ENCODE assay signal across 19 cellular contexts in the genomic region with DNA sequence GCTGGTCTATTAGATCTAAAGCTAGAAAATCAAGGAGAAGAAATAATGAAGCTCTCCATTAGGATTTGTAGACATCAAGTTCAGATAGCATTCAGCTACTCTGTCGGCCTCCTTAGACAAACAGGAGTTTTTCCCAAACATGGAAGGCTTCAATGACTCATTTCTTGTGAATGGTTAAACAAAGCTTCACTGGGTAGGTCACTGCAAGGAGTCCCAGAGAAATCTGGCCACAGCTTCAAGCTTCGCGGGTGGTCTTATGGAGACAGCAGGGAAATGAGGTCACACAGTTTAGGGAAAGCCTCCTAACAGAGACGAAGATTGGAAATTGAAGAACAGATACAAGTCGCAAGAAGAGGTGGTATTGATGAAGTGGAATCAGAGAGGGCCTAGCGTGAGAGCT. TPM values are rescaled to one million over a fixed set of nuclear protein-coding genes. Genes with fewer than 3 reads are reported as not detected.
DNase-seq lines count a peak whose midpoint lies in the region; ATAC-seq and TF ChIP-seq lines count a peak whose summit lies in the region.
"Had no signal": no experiment of that assay in that cellular context is flagged by ENCODE, and none has a peak within 500 bp of the region (broad histone marks: within the 10 kb centered on the region; RNA-seq: fewer than 3 reads in every experiment).

No MANE protein-coding gene starts in this region.

- peak overlapping the region; percentile 83 for H3K27ac ChIP-seq in SJSA1
- no peak overlapping the region for H3K27ac ChIP-seq in neural progenitor cell
- H3K27ac ChIP-seq in CD8-positive, alpha-beta memory T cell (ENCODE audit: low read depth, low read length) = no peak overlapping the region
- H3K27ac ChIP-seq: adrenal gland had no signal

- H3K27me3 ChIP-seq in SJSA1 (replicated peaks) = no peaks in the 10 kb centered on the region
- no peaks in the 10 kb centered on the region for H3K27me3 ChIP-seq in neuron (ENCODE audit: insufficient read depth, low read length)
- no peaks in the 10 kb centered on the region for H3K27me3 ChIP-seq in neural progenitor cell
- no peaks in the 10 kb centered on the region for H3K27me3 ChIP-seq in CD8-positive, alpha-beta memory T cell (ENCODE audit: insufficient read depth, low read length, poor library complexity, severe bottlenecking)
- H3K27me3 ChIP-seq: adrenal gland had no signal

- no peak overlapping the region for H3K4me2 ChIP-seq in neural progenitor cell

- H3K4me1 Mint-ChIP-seq in neural progenitor cell = no peaks in the 10 kb centered on the region
- H3K4me1 Mint-ChIP-seq in CD8-positive, alpha-beta memory T cell = no peaks in the 10 kb centered on the region

- no peak for ATAC-seq in GM21576 (IDR thresholded peaks at IDR 0.05; ENCODE audit: unreplicated experiment)
- ATAC-seq: right cardiac atrium had no signal

- POLR2A ChIA-PET in CD8-positive, alpha-beta memory T cell (lab: Charles Lee) = no interaction called here

- CTCF ChIA-PET in CD8-positive, alpha-beta memory T cell (lab: Charles Lee) = no interaction called here

- H3K4me1 ChIP-seq in SJSA1 (replicated peaks) (peaks cover 57% of the 10 kb centered on the region), neuron (ENCODE audit: insufficient read depth, low read length) (peaks cover 3% of the 10 kb centered on the region), neural progenitor cell (no peaks in the 10 kb centered on the region)
- H3K4me1 ChIP-seq in CD8-positive, alpha-beta memory T cell (ENCODE audit: insufficient read depth, low read length) = no peaks in the 10 kb centered on the region
- H3K4me1 ChIP-seq: adrenal gland had no signal

- TF ChIP-seq CTCF in neural progenitor cell (IDR thresholded peaks at IDR 0.05) = no peak

- H4K20me1 ChIP-seq in neural progenitor cell (ENCODE audit: low read depth) = no peaks in the 10 kb centered on the region

- no peak overlapping the region for H3K27ac Mint-ChIP-seq in neural progenitor cell
- no peak overlapping the region for H3K27ac Mint-ChIP-seq in CD8-positive, alpha-beta memory T cell

- H3K79me2 ChIP-seq in neural progenitor cell (ENCODE audit: low read depth) = no peaks in the 10 kb centered on the region

- H2AFZ ChIP-seq in neuron (ENCODE audit: low read depth, low read length) = peak overlapping the region; percentile 80
- H2AFZ ChIP-seq in neural progenitor cell (replicated peaks) = no peak overlapping the region

- H3F3A ChIP-seq in neural progenitor cell (ENCODE audit: low read depth) = no peaks in the 10 kb centered on the region

- H3K9me3 ChIP-seq in SJSA1 (replicated peaks) (no peaks in the 10 kb centered on the region), neuron (ENCODE audit: low read length) (no peaks in the 10 kb centered on the region), neural progenitor cell (ENCODE audit: low read depth) (no peaks in the 10 kb centered on the region)
- no peaks in the 10 kb centered on the region for H3K9me3 ChIP-seq in CD8-positive, alpha-beta memory T cell (ENCODE audit: low read length)
- H3K9me3 ChIP-seq: adrenal gland had no signal

- no peaks in the 10 kb centered on the region for H3K36me3 Mint-ChIP-seq in neural progenitor cell
- H3K36me3 Mint-ChIP-seq in CD8-positive, alpha-beta memory T cell = no peaks in the 10 kb centered on the region

- H3K9ac ChIP-seq in neural progenitor cell = no peak overlapping the region

- peaks cover 4% of the 10 kb centered on the region for H3K27me3 Mint-ChIP-seq in neural progenitor cell (ENCODE audit: insufficient read depth, low read depth)
- peaks cover 4 to 5% of the 10 kb centered on the region in 2 donors for H3K27me3 Mint-ChIP-seq in CD8-positive, alpha-beta memory T cell

- H3K9me3 Mint-ChIP-seq in neural progenitor cell = peaks cover 3% of the 10 kb centered on the region
- peaks cover 0 to 2% (median 0%) of the 10 kb centered on the region in 5 donors for H3K9me3 Mint-ChIP-seq in CD8-positive, alpha-beta memory T cell

- peak; percentile 22 for DNase-seq in EH (ENCODE audit: low read depth)
- peak; percentile 93 to 96 for DNase-seq in SJSA1 (ENCODE audit: low read depth in 1 of 2, low spot score in 2 of 2)
- DNase-seq in fibroblast of peridontal ligament (ENCODE audit: extremely low read depth) = peak; percentile 31
- DNase-seq in neural progenitor cell (ENCODE audit: low spot score) = no peak
- no peak for DNase-seq in NCI-H1105 (lab: John Stamatoyannopoulos, UW)
- no peak for DNase-seq in CD8-positive, alpha-beta memory T cell
- DNase-seq: activated CD4-positive, alpha-beta T cell treated with anti-CD3 and anti-CD28 coated beads for 4 hours; activated effector memory CD4-positive, alpha-beta T cell treated with anti-CD3 and anti-CD28 coated beads, Interleukin-2, amount 50 U/mL, for 16 hours; adrenal gland; NCI-H1436; NCI-H2227 treated with DMSO at 0.1 percent for 48 hours; occipital lobe; right cardiac atrium; RPMI8226 had no signal

- H3K36me3 ChIP-seq in SJSA1 (no peaks in the 10 kb centered on the region), neuron (ENCODE audit: insufficient read depth, low read length) (no peaks in the 10 kb centered on the region), neural progenitor cell (no peaks in the 10 kb centered on the region)
- H3K36me3 ChIP-seq in CD8-positive, alpha-beta memory T cell (ENCODE audit: insufficient read depth, low read length) = no peaks in the 10 kb centered on the region
- H3K36me3 ChIP-seq: adrenal gland had no signal

- H3K4me3 ChIP-seq in SJSA1 (no peak overlapping the region), neuron (ENCODE audit: low read length) (no peak overlapping the region), neural progenitor cell (no peak overlapping the region)
- no peak overlapping the region for H3K4me3 ChIP-seq in CD8-positive, alpha-beta memory T cell (ENCODE audit: low read length)
- H3K4me3 ChIP-seq: adrenal gland had no signal

- H3K4me3 Mint-ChIP-seq in neural progenitor cell = no peak overlapping the region
- no peak overlapping the region for H3K4me3 Mint-ChIP-seq in CD8-positive, alpha-beta memory T cell

RNA-seq across cellular contexts. Expression of gene LRRC72, which starts 22.6 kb away (rescaled TPM):
- total RNA-seq in SJSA1 (2014; rRNA removed; shearing (Covaris generic)) = not detected in 2 replicates
- total RNA-seq in neural progenitor cell (ENCODE audit: low replicate concordance) = not detected in 2 replicates
- total RNA-seq in CD8-positive, alpha-beta memory T cell = not detected
- polyA plus RNA-seq in CD8-positive, alpha-beta memory T cell = not detected
- total RNA-seq: adrenal gland, G401, mucosa of gallbladder, occipital lobe, right cardiac atrium, ureter had no signal
- polyA plus RNA-seq: adrenal gland, right cardiac atrium had no signal

RNA-seq across cellular contexts. Expression of gene SOSTDC1, which starts 38.5 kb away (rescaled TPM):
- total RNA-seq in SJSA1 (2014; rRNA removed; shearing (Covaris generic)) = 0.25 and 3.0 TPM in 2 replicates
- total RNA-seq in neural progenitor cell (ENCODE audit: low replicate concordance) = 1.9 TPM in 2 replicates
- not detected for total RNA-seq in CD8-positive, alpha-beta memory T cell
- not detected for polyA plus RNA-seq in CD8-positive, alpha-beta memory T cell
- total RNA-seq: G401, ureter had no signal

Comparison
In these comparisons a context has a peak if more than half of its experiments do, and no peak if none do; other contexts are left out.
1. DNase-seq: peak in EH (single experiment), SJSA1 (2 of 2) and fibroblast of peridontal ligament (single experiment); none in neural progenitor cell (single experiment), NCI-H1105 (single experiment) and CD8-positive, alpha-beta memory T cell (0 of 5).